In genomic region chr6:91271807-91272206, GRCh38 we compare ENCODE assay signal across 8 cellular contexts.
"Had no signal": no experiment of that assay in that cellular context is flagged by ENCODE, and none has a peak within 500 bp of the region (broad histone marks: within the 10 kb centered on the region; RNA-seq: fewer than 3 reads in every experiment).

No MANE protein-coding gene starts in this region.

- H3K27ac ChIP-seq: GM23248 had no signal

- DNase-seq: GM23248, GOT3, H7, HFFc6, IMR-90 had no signal

- H3K36me3 ChIP-seq: HAP-1 had no signal

- H3K9me3 ChIP-seq: HAP-1 had no signal

- H3K4me3 Mint-ChIP-seq: HFFc6 had no signal

- H3K27ac Mint-ChIP-seq: HFFc6 had no signal

- H3K4me3 ChIP-seq: GM23248, HAP-1, K562 had no signal

- ATAC-seq: HCT116, K562 had no signal

- H3K9ac ChIP-seq: GM23248 had no signal

- H3K4me1 ChIP-seq: HAP-1 had no signal

- H2AFZ ChIP-seq: GM23248 had no signal
